24 cellular contexts compared by ENCODE assay signal in the genomic region with DNA sequence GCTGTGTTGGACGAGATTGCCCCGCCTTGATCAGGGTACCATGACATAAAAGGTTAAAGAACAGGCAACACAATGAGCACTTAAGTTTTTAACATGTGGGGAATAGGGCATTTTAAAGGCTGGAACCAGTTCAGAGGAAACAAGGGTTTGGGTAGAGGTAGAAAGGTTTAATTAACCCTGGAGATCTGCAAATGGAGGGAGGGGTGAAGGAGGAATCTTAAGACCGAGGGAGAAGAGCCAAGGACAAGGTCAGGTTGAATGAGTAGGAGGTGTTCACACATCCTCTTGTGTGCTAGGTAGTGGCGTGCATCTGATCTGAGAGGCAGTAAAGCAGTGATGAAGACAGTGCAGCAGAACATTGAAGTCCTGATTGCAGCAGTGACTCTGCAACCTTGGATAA. TPM values are rescaled to one million over a fixed set of nuclear protein-coding genes. Genes with fewer than 3 reads are reported as not detected.
DNase-seq lines count a peak whose midpoint lies in the region; ATAC-seq and TF ChIP-seq lines count a peak whose summit lies in the region.
"Had no signal": no experiment of that assay in that cellular context is flagged by ENCODE, and none has a peak within 500 bp of the region (broad histone marks: within the 10 kb centered on the region; RNA-seq: fewer than 3 reads in every experiment).

No MANE protein-coding gene starts in this region.

- H3K4me3 ChIP-seq in SK-N-MC: no peak overlapping the region
- H3K4me3 ChIP-seq: heart left ventricle had no signal

- H3K9me3 ChIP-seq in SK-N-MC (ENCODE audit: low read depth, low read length): no peaks in the 10 kb centered on the region
- H3K9me3 ChIP-seq: BE2C, heart left ventricle had no signal

- TF ChIP-seq CTCF in activated CD8-positive, alpha-beta T cell treated with anti-CD3 and anti-CD28 coated beads for 36 hours (IDR thresholded peaks at IDR 0.05): no peak
- TF ChIP-seq CTCF in Calu3 (IDR thresholded peaks at IDR 0.05; ENCODE audit: unreplicated experiment): no peak

- H3K36me3 Mint-ChIP-seq in activated CD8-positive, alpha-beta T cell treated with anti-CD3 and anti-CD28 coated beads for 36 hours (ENCODE audit: low read depth): peaks cover 32% of the 10 kb centered on the region
- H3K36me3 Mint-ChIP-seq in activated CD8-positive, alpha-beta T cell treated with anti-CD3 and anti-CD28 coated beads, Interleukin-2, amount 10 ng/mL, durations not matched to agents 7 days and 5 days (ENCODE audit: low read depth): peaks cover 37% of the 10 kb centered on the region
- peaks cover 23% of the 10 kb centered on the region for H3K36me3 Mint-ChIP-seq in Calu3 (ENCODE audit: insufficient read depth, unreplicated experiment)

- POLR2A ChIA-PET in activated CD8-positive, alpha-beta T cell treated with anti-CD3 and anti-CD28 coated beads for 36 hours (lab: Charles Lee): no interaction called here
- POLR2A ChIA-PET in activated CD8-positive, alpha-beta T cell treated with anti-CD3 and anti-CD28 coated beads, Interleukin-2, amount 10 ng/mL, durations not matched to agents 7 days and 5 days (lab: Charles Lee): interaction anchor here (1.1 to 1.3 kb wide), 2 partner anchors 18 to 28 kb away, joined by 3 to 9 read pairs; partner anchors contain the start of genes MRPL57 and SKA3
- POLR2A ChIA-PET in HEK293T (lab: Yijun Ruan, JAX): interaction anchor here (2.1 kb wide), 1 partner anchor 29 kb away, joined by 8 read pairs; the partner anchor contains the start of genes MRPL57 and SKA3

- no TSS peak for BruUV-seq in Calu3 (replicated peaks; lab: Mats Ljungman, UMichigan)

- H3K27ac ChIP-seq in SK-N-MC: peak overlapping the region; percentile 79; the same call in 1 of the 2 replicates

- H3K9ac ChIP-seq in SK-N-MC (ENCODE audit: insufficient read length): no peak overlapping the region

- ATAC-seq in activated CD8-positive, alpha-beta T cell treated with anti-CD3 and anti-CD28 coated beads for 36 hours: peak; percentile 34
- no peak for ATAC-seq in activated CD8-positive, alpha-beta T cell treated with anti-CD3 and anti-CD28 coated beads, Interleukin-2, amount 10 ng/mL, durations not matched to agents 7 days and 5 days
- ATAC-seq in esophagus mucosa: peak; percentile 46
- no peak for ATAC-seq in HG03565 (IDR thresholded peaks at IDR 0.05; ENCODE audit: unreplicated experiment)
- no peak for ATAC-seq in HG02870 (IDR thresholded peaks at IDR 0.05; ENCODE audit: unreplicated experiment)
- ATAC-seq: heart left ventricle, Right ventricle myocardium inferior had no signal

- intact Hi-C loops in activated CD8-positive, alpha-beta T cell treated with anti-CD3 and anti-CD28 coated beads for 36 hours (cut with micrococcal nuclease): no loop called here
- intact Hi-C loops in Calu3 (cut with micrococcal nuclease; ENCODE audit: unreplicated experiment): no loop called here

- no peak overlapping the region for H3K4me3 Mint-ChIP-seq in activated CD8-positive, alpha-beta T cell treated with anti-CD3 and anti-CD28 coated beads for 36 hours
- H3K4me3 Mint-ChIP-seq in activated CD8-positive, alpha-beta T cell treated with anti-CD3 and anti-CD28 coated beads, Interleukin-2, amount 10 ng/mL, durations not matched to agents 7 days and 5 days: no peak overlapping the region
- H3K4me3 Mint-ChIP-seq in Calu3 (ENCODE audit: low read depth, unreplicated experiment): no peak overlapping the region
- H3K4me3 Mint-ChIP-seq: activated CD4-positive, alpha-beta memory T cell treated with anti-CD3 and anti-CD28 coated beads, Interleukin-2, amount 10 ng/mL, durations not matched to agents 7 days and 5 days; dendritic cell treated with granulocyte-macrophage colony-stimulating factor and Interleukin-4, amounts not matched to agents 40 ng/mL and 50 ng/mL, for 4 days; nephron had no signal

- DNase-seq in activated CD8-positive, alpha-beta T cell treated with anti-CD3 and anti-CD28 coated beads for 36 hours: no peak
- DNase-seq in activated CD8-positive, alpha-beta T cell treated with anti-CD3 and anti-CD28 coated beads, Interleukin-2, amount 10 ng/mL, durations not matched to agents 7 days and 5 days: no peak
- DNase-seq in Calu3 (no peak), SK-N-MC (ENCODE audit: low read depth, low spot score) (no peak), HEK293T (ENCODE audit: extremely low spot score) (no peak)
- DNase-seq: activated CD4-positive, alpha-beta memory T cell treated with anti-CD3 and anti-CD28 coated beads, Interleukin-2, amount 10 ng/mL, durations not matched to agents 7 days and 5 days; activated CD4-positive, CD25-positive, alpha-beta regulatory T cell; amniotic stem cell; BE2C; COR-L47; heart left ventricle; Karpas-422; MV-4-11; NCI-H1694 treated with DMSO at 0.1 percent for 48 hours; NCI-H226; OCI-M1; substantia nigra had no signal

- CTCF ChIA-PET in activated CD8-positive, alpha-beta T cell treated with anti-CD3 and anti-CD28 coated beads for 36 hours (lab: Charles Lee): no interaction called here
- CTCF ChIA-PET in activated CD8-positive, alpha-beta T cell treated with anti-CD3 and anti-CD28 coated beads, Interleukin-2, amount 10 ng/mL, durations not matched to agents 7 days and 5 days (lab: Charles Lee): no interaction called here
- CTCF ChIA-PET in Calu3 (lab: Charles Lee): no interaction called here
- CTCF ChIA-PET in HEK293T (lab: Yijun Ruan, JAX): interaction anchor here (0.5 kb wide), 1 partner anchor 1737 kb away, joined by 3 read pairs; no protein-coding TSS in a partner anchor

- peaks cover 55% of the 10 kb centered on the region for H3K36me3 ChIP-seq in SK-N-MC (ENCODE audit: insufficient read depth, low read length)

- H3K27me3 Mint-ChIP-seq in activated CD8-positive, alpha-beta T cell treated with anti-CD3 and anti-CD28 coated beads for 36 hours: no peaks in the 10 kb centered on the region
- H3K27me3 Mint-ChIP-seq in activated CD8-positive, alpha-beta T cell treated with anti-CD3 and anti-CD28 coated beads, Interleukin-2, amount 10 ng/mL, durations not matched to agents 7 days and 5 days (ENCODE audit: low read depth): no peaks in the 10 kb centered on the region
- no peaks in the 10 kb centered on the region for H3K27me3 Mint-ChIP-seq in Calu3 (ENCODE audit: unreplicated experiment)
- H3K27me3 Mint-ChIP-seq: activated CD4-positive, alpha-beta memory T cell treated with anti-CD3 and anti-CD28 coated beads, Interleukin-2, amount 10 ng/mL, durations not matched to agents 7 days and 5 days; dendritic cell treated with granulocyte-macrophage colony-stimulating factor and Interleukin-4, amounts not matched to agents 40 ng/mL and 50 ng/mL, for 4 days had no signal

- no peaks in the 10 kb centered on the region for H3K9me3 Mint-ChIP-seq in activated CD8-positive, alpha-beta T cell treated with anti-CD3 and anti-CD28 coated beads for 36 hours
- H3K9me3 Mint-ChIP-seq in activated CD8-positive, alpha-beta T cell treated with anti-CD3 and anti-CD28 coated beads, Interleukin-2, amount 10 ng/mL, durations not matched to agents 7 days and 5 days (ENCODE audit: insufficient read depth): no peaks in the 10 kb centered on the region
- no peaks in the 10 kb centered on the region for H3K9me3 Mint-ChIP-seq in Calu3 (ENCODE audit: low read depth, unreplicated experiment)
- H3K9me3 Mint-ChIP-seq: activated CD4-positive, alpha-beta memory T cell treated with anti-CD3 and anti-CD28 coated beads, Interleukin-2, amount 10 ng/mL, durations not matched to agents 7 days and 5 days; activated T-helper 2 cell treated with anti-CD3 and anti-CD28 coated beads, Interferon-gamma antibody, Interleukin-2, Interleukin-4, amounts not matched to agents 10 μg/mL and 5 μg/mL and 100 μg/mL, durations not matched to agents 14 hours and 24 hours and 36 hours; dendritic cell treated with granulocyte-macrophage colony-stimulating factor and Interleukin-4, amounts not matched to agents 40 ng/mL and 50 ng/mL, for 4 days; nephron had no signal

- H3K27ac Mint-ChIP-seq in activated CD8-positive, alpha-beta T cell treated with anti-CD3 and anti-CD28 coated beads for 36 hours: peak overlapping the region; percentile 56
- no peak overlapping the region for H3K27ac Mint-ChIP-seq in activated CD8-positive, alpha-beta T cell treated with anti-CD3 and anti-CD28 coated beads, Interleukin-2, amount 10 ng/mL, durations not matched to agents 7 days and 5 days
- H3K27ac Mint-ChIP-seq in Calu3 (ENCODE audit: unreplicated experiment): peak overlapping the region; percentile 64
- H3K27ac Mint-ChIP-seq: activated CD4-positive, alpha-beta memory T cell treated with anti-CD3 and anti-CD28 coated beads, Interleukin-2, amount 10 ng/mL, durations not matched to agents 7 days and 5 days; activated T-helper 2 cell treated with anti-CD3 and anti-CD28 coated beads, Interferon-gamma antibody, Interleukin-2, Interleukin-4, amounts not matched to agents 10 μg/mL and 5 μg/mL and 100 μg/mL, durations not matched to agents 14 hours and 24 hours and 36 hours; dendritic cell treated with granulocyte-macrophage colony-stimulating factor and Interleukin-4, amounts not matched to agents 40 ng/mL and 50 ng/mL, for 4 days; nephron had no signal

- peaks cover 32% of the 10 kb centered on the region for H3K4me1 Mint-ChIP-seq in activated CD8-positive, alpha-beta T cell treated with anti-CD3 and anti-CD28 coated beads for 36 hours (ENCODE audit: low read depth)
- H3K4me1 Mint-ChIP-seq in activated CD8-positive, alpha-beta T cell treated with anti-CD3 and anti-CD28 coated beads, Interleukin-2, amount 10 ng/mL, durations not matched to agents 7 days and 5 days (ENCODE audit: low read depth): peaks cover 14% of the 10 kb centered on the region
- H3K4me1 Mint-ChIP-seq in Calu3 (ENCODE audit: low read depth, unreplicated experiment): peaks cover 8% of the 10 kb centered on the region

TF ChIP-seq in HEK293T, 16 proteins besides CTCF, POLR2A, EP300 and RAD21 (continues in another document):
- no peak for TF ChIP-seq L3MBTL2 (conservative IDR thresholded peaks at IDR 0.05)
- TF ChIP-seq FOXM1 (IDR thresholded peaks at IDR 0.05; ENCODE audit: borderline replicate concordance): no peak
- no peak for TF ChIP-seq ELF4 (IDR thresholded peaks at IDR 0.05)

RNA-seq across cellular contexts. Expression of gene SAP18, which starts 7.9 kb away (rescaled TPM):
- total RNA-seq in activated CD8-positive, alpha-beta T cell treated with anti-CD3 and anti-CD28 coated beads for 36 hours: 100 to 1,000 TPM; 225 to 248 TPM
- total RNA-seq in activated CD8-positive, alpha-beta T cell treated with anti-CD3 and anti-CD28 coated beads, Interleukin-2, amount 10 ng/mL, durations not matched to agents 7 days and 5 days: 100 to 1,000 TPM; 218 to 225 TPM
- total RNA-seq in Calu3 (2022) (189 and 199 TPM in 2 replicates), esophagus mucosa (180 TPM)

RNA-seq across cellular contexts. Expression of gene SKA3, which starts 28.5 kb away (rescaled TPM):
- total RNA-seq in activated CD8-positive, alpha-beta T cell treated with anti-CD3 and anti-CD28 coated beads for 36 hours: 10 to 100 TPM; 39.5 to 41.5 TPM
- 10 to 100 TPM; 51.0 to 52.5 TPM for total RNA-seq in activated CD8-positive, alpha-beta T cell treated with anti-CD3 and anti-CD28 coated beads, Interleukin-2, amount 10 ng/mL, durations not matched to agents 7 days and 5 days
- 17.5 and 25.9 TPM in 2 replicates for total RNA-seq in Calu3 (2022)
- 7.7 TPM for total RNA-seq in esophagus mucosa

RNA-seq across cellular contexts. Expression of gene MRPL57, which starts 28.6 kb away (rescaled TPM):
- 10 to 100 TPM; 24.8 to 25.5 TPM for total RNA-seq in activated CD8-positive, alpha-beta T cell treated with anti-CD3 and anti-CD28 coated beads for 36 hours
- 10 to 100 TPM; 22.5 to 24.0 TPM for total RNA-seq in activated CD8-positive, alpha-beta T cell treated with anti-CD3 and anti-CD28 coated beads, Interleukin-2, amount 10 ng/mL, durations not matched to agents 7 days and 5 days
- total RNA-seq in Calu3 (2022) (15.1 and 15.2 TPM in 2 replicates), esophagus mucosa (14.0 TPM)

Comparison
In these comparisons a context has a peak if more than half of its experiments do, and no peak if none do; other contexts are left out.
1. ATAC-seq: peak in activated CD8-positive, alpha-beta T cell treated with anti-CD3 and anti-CD28 coated beads for 36 hours (single experiment) and esophagus mucosa (single experiment); none in activated CD8-positive, alpha-beta T cell treated with anti-CD3 and anti-CD28 coated beads, Interleukin-2, amount 10 ng/mL, durations not matched to agents 7 days and 5 days (single experiment), HG03565 (single experiment) and HG02870 (single experiment).